In genomic region chr7:88449410-88449809, GRCh38 we compare ENCODE assay signal across 1 cellular context.
TF ChIP-seq lines count a peak whose summit lies in the region.

No MANE protein-coding gene starts in this region.

TF ChIP-seq in GM12878, 131 proteins besides CTCF, POLR2A, EP300 and RAD21 (continued from another document):
- peak; percentile 25; the same call in 1 of the 2 replicates for TF ChIP-seq SPI1 (IDR thresholded peaks at IDR 0.05; ENCODE audit: borderline replicate concordance, insufficient read depth, low read depth, low read length)
